Comparison of ENCODE assay signal across 8 cellular contexts in genomic region chr19:4638828-4639530, GRCh38. TPM values are rescaled to one million over a fixed set of nuclear protein-coding genes. Genes with fewer than 3 reads are reported as not detected.
A peak's percentile ranks its signal among the peaks of the same experiment; 100 is the strongest.
DNase-seq lines count a peak whose midpoint lies in the region; ATAC-seq lines count a peak whose summit lies in the region.

Gene TNFAIP8L1 (plus strand): TSS chr19:4639516. CDS start chr19:4651870, 12,354 bp downstream.

- H3K27me3 Mint-ChIP-seq in activated CD8-positive, alpha-beta memory T cell treated with anti-CD3 and anti-CD28 coated beads, Interleukin-2, amount 10 ng/mL, durations not matched to agents 7 days and 5 days: no peaks in the 10 kb centered on the region

- peak within 1 kb of the TSS; percentile 85 for H3K4me3 ChIP-seq in NT2/D1 (ENCODE audit: insufficient read length, low read depth)
- H3K4me3 ChIP-seq in endocrine pancreas (ENCODE audit: control insufficient read depth, insufficient read depth, low read length): no peak within 1 kb of the TSS

- H3K27me3 ChIP-seq in NT2/D1 (ENCODE audit: insufficient read depth, insufficient read length) (peaks cover 11% of the 10 kb centered on the region), endocrine pancreas (ENCODE audit: control insufficient read depth, insufficient read depth, low read length) (no peaks in the 10 kb centered on the region)

- H3K9ac ChIP-seq in NT2/D1 (ENCODE audit: insufficient read length, low read depth) (peak within 1 kb of the TSS; percentile 88), endocrine pancreas (ENCODE audit: control insufficient read depth, insufficient read depth, low read length) (peak within 1 kb of the TSS; percentile 84)

- H3K4me1 ChIP-seq in NT2/D1 (ENCODE audit: insufficient read depth, insufficient read length) (peaks cover 18% of the 10 kb centered on the region), endocrine pancreas (ENCODE audit: control insufficient read depth, insufficient read depth, low read length) (no peaks in the 10 kb centered on the region)

- H3K4me3 Mint-ChIP-seq in activated CD8-positive, alpha-beta memory T cell treated with anti-CD3 and anti-CD28 coated beads, Interleukin-2, amount 10 ng/mL, durations not matched to agents 7 days and 5 days: peak within 1 kb of the TSS; percentile 93

- no peaks in the 10 kb centered on the region for H3K9me3 Mint-ChIP-seq in activated CD8-positive, alpha-beta memory T cell treated with anti-CD3 and anti-CD28 coated beads, Interleukin-2, amount 10 ng/mL, durations not matched to agents 7 days and 5 days (ENCODE audit: low read depth)

- peaks cover 38% of the 10 kb centered on the region for H3K4me1 Mint-ChIP-seq in activated CD8-positive, alpha-beta memory T cell treated with anti-CD3 and anti-CD28 coated beads, Interleukin-2, amount 10 ng/mL, durations not matched to agents 7 days and 5 days

- H3K27ac Mint-ChIP-seq in activated CD8-positive, alpha-beta memory T cell treated with anti-CD3 and anti-CD28 coated beads, Interleukin-2, amount 10 ng/mL, durations not matched to agents 7 days and 5 days: peak within 1 kb of the TSS; percentile 93

- DNase-seq in COLO668 (lab: John Stamatoyannopoulos, UW; ENCODE audit: unreplicated experiment) (peak; percentile 97), HUDEP-2 (lab: John Stamatoyannopoulos, UW; ENCODE audit: unreplicated experiment in 76 of 76) (peak; percentile 46 to 99 (median 98)), NT2/D1 (ENCODE audit: low read depth, low spot score) (peak; percentile 93), mesenteric fat pad (ENCODE audit: low spot score) (peak; percentile 99)
- DNase-seq in activated CD8-positive, alpha-beta memory T cell treated with anti-CD3 and anti-CD28 coated beads, Interleukin-2, amount 10 ng/mL, durations not matched to agents 7 days and 5 days: peak; percentile 99
- peak; percentile 97 for DNase-seq in stimulated activated CD8-positive, alpha-beta memory T cell treated with anti-CD3 and anti-CD28 coated beads, Interleukin-12 subunit alpha, Interleukin-12 subunit beta, amount 100 ng/mL, for 4 hours (ENCODE audit: low read depth)

- peaks cover 2% of the 10 kb centered on the region for H3K36me3 ChIP-seq in NT2/D1 (ENCODE audit: insufficient read depth, insufficient read length, low read length)
- H3K36me3 ChIP-seq in endocrine pancreas (ENCODE audit: control insufficient read depth, insufficient read depth, low read length): no peaks in the 10 kb centered on the region

- ATAC-seq in GM21381 (IDR thresholded peaks at IDR 0.05; ENCODE audit: unreplicated experiment): peak; percentile 85
- ATAC-seq in activated CD8-positive, alpha-beta memory T cell treated with anti-CD3 and anti-CD28 coated beads, Interleukin-2, amount 10 ng/mL, durations not matched to agents 7 days and 5 days: peak; percentile 94

- H3K9me3 ChIP-seq in NT2/D1 (ENCODE audit: insufficient read depth, low read length): no peaks in the 10 kb centered on the region
- H3K9me3 ChIP-seq in endocrine pancreas (ENCODE audit: control insufficient read depth, low read length): no peaks in the 10 kb centered on the region

- H3K36me3 Mint-ChIP-seq in activated CD8-positive, alpha-beta memory T cell treated with anti-CD3 and anti-CD28 coated beads, Interleukin-2, amount 10 ng/mL, durations not matched to agents 7 days and 5 days: no peaks in the 10 kb centered on the region

- CTCF ChIA-PET in activated CD8-positive, alpha-beta memory T cell treated with anti-CD3 and anti-CD28 coated beads, Interleukin-2, amount 10 ng/mL, durations not matched to agents 7 days and 5 days (lab: Charles Lee): interaction anchor here (0.7 to 3.4 kb wide), 5 partner anchors 50 to 152 kb away, joined by 3 to 74 read pairs (median 10); partner anchors contain the start of gene FEM1A

RNA-seq across cellular contexts. Expression of gene TNFAIP8L1, which starts in this region (rescaled TPM):
- total RNA-seq in activated CD8-positive, alpha-beta memory T cell treated with anti-CD3 and anti-CD28 coated beads, Interleukin-2, amount 10 ng/mL, durations not matched to agents 7 days and 5 days: 10 to 100 TPM; 15.7 to 20.1 TPM
- total RNA-seq in mesenteric fat pad: 6.9 TPM
